Comparison of ENCODE assay signal across 10 cellular contexts in genomic region chr3:160447544-160447943, GRCh38.
DNase-seq lines count a peak whose midpoint lies in the region; TF ChIP-seq lines count a peak whose summit lies in the region.
"Had no signal": no experiment of that assay in that cellular context is flagged by ENCODE, and none has a peak within 500 bp of the region (broad histone marks: within the 10 kb centered on the region; RNA-seq: fewer than 3 reads in every experiment).

No MANE protein-coding gene starts in this region.

- H3K27me3 Mint-ChIP-seq in nephron progenitor cell (ENCODE audit: low read depth, poor library complexity), result peaks cover 2% of the 10 kb centered on the region

- peaks cover 51% of the 10 kb centered on the region for H3K36me3 ChIP-seq in OCI-LY1 (ENCODE audit: insufficient read depth, low read length)
- H3K36me3 ChIP-seq: thoracic aorta had no signal

- no peaks in the 10 kb centered on the region for H3K9me2 ChIP-seq in OCI-LY1 (ENCODE audit: low read depth, low read length)

- TF ChIP-seq CTCF in OCI-LY1 (IDR thresholded peaks at IDR 0.05; ENCODE audit: low read length) (no peak), cardiac fibroblast (IDR thresholded peaks at IDR 0.05; ENCODE audit: low read depth, low read length) (no peak), nephron progenitor cell (IDR thresholded peaks at IDR 0.05) (no peak)

- peaks cover 52% of the 10 kb centered on the region for H3K9me3 Mint-ChIP-seq in nephron progenitor cell

- H3K79me2 ChIP-seq in OCI-LY1 (ENCODE audit: insufficient read depth, low read length), result peaks cover 63% of the 10 kb centered on the region

- H3K9ac ChIP-seq in OCI-LY1 (ENCODE audit: low read length), result peak overlapping the region; percentile 95

- no peak overlapping the region for H3K27ac Mint-ChIP-seq in nephron progenitor cell

- peaks cover 35% of the 10 kb centered on the region for H3K4me1 Mint-ChIP-seq in nephron progenitor cell

- H2AFZ ChIP-seq in OCI-LY1 (ENCODE audit: low read length), result no peak overlapping the region

- peaks cover 57% of the 10 kb centered on the region for H3K36me3 Mint-ChIP-seq in nephron progenitor cell (ENCODE audit: low read depth)

- H4K20me1 ChIP-seq in OCI-LY1 (ENCODE audit: insufficient read depth, low read length), result no peaks in the 10 kb centered on the region

- DNase-seq in GM03348 (ENCODE audit: low spot score), result peak; percentile 16
- DNase-seq in cardiac fibroblast (ENCODE audit: low read depth in 2 of 2), result peak; percentile 28 to 72
- no peak for DNase-seq in nephron progenitor cell
- DNase-seq in stimulated activated CD4-positive, alpha-beta T cell treated with anti-CD3 and anti-CD28 coated beads, Interleukin-4, amount 100 ng/mL, for 4 hours, result no peak
- DNase-seq in substantia nigra (lab: John Stamatoyannopoulos, UW), result no peak
- DNase-seq in central memory CD4-positive, alpha-beta T cell, result no peak
- DNase-seq: NCI-H1694 treated with DMSO at 0.1 percent for 48 hours; stimulated activated CD4-positive, alpha-beta T cell treated with anti-CD3 and anti-CD28 coated beads, Interleukin-15, amount 100 ng/mL, for 24 hours had no signal

- peaks cover 26% of the 10 kb centered on the region for H3K4me1 ChIP-seq in OCI-LY1 (ENCODE audit: insufficient read depth, low read length, severe bottlenecking)

- H3K4me3 ChIP-seq in OCI-LY1 (ENCODE audit: low read depth, low read length, poor library complexity, severe bottlenecking) (peak overlapping the region; percentile 93), cardiac fibroblast (replicated peaks in 1 of 2; ENCODE audit: low read depth in 2 of 2, low read length in 2 of 2) (no peak overlapping the region)

- no peaks in the 10 kb centered on the region for H3F3A ChIP-seq in OCI-LY1 (ENCODE audit: insufficient read depth, low read length)

- peak overlapping the region; percentile 98 for H3K4me3 Mint-ChIP-seq in nephron progenitor cell

- no peaks in the 10 kb centered on the region for H3K27me3 ChIP-seq in OCI-LY1 (ENCODE audit: insufficient read depth, low read length)

- H3K9me3 ChIP-seq in OCI-LY1 (ENCODE audit: low read length), result no peaks in the 10 kb centered on the region
- H3K9me3 ChIP-seq: thoracic aorta had no signal

- peak overlapping the region; percentile 82 for H3K4me2 ChIP-seq in OCI-LY1 (ENCODE audit: low read length)

- H3K27ac ChIP-seq in OCI-LY1 (ENCODE audit: low read depth, low read length, poor library complexity, severe bottlenecking) (no peak overlapping the region), substantia nigra (ENCODE audit: low read depth, low read length, poor library complexity, severe bottlenecking) (no peak overlapping the region)
- H3K27ac ChIP-seq: thoracic aorta had no signal

Comparison
In these comparisons a context has a peak if more than half of its experiments do, and no peak if none do; other contexts are left out.
1. DNase-seq: peak in GM03348 (single experiment) and cardiac fibroblast (2 of 2); none in nephron progenitor cell (single experiment), stimulated activated CD4-positive, alpha-beta T cell treated with anti-CD3 and anti-CD28 coated beads, Interleukin-4, amount 100 ng/mL, for 4 hours (0 of 2), substantia nigra (0 of 49) and central memory CD4-positive, alpha-beta T cell (single experiment).